1 cellular context compared by ENCODE assay signal in genomic region chr1:35505911-35506798, GRCh38.
TF ChIP-seq lines count a peak whose summit lies in the region.

No MANE protein-coding gene starts in this region.

TF ChIP-seq in WTC11, 78 proteins besides CTCF, POLR2A, EP300 and RAD21 (continued from another document):
- TF ChIP-seq PRDM15 (CRISPR knock-in tag; IDR thresholded peaks at IDR 0.05) = no peak
- no peak for TF ChIP-seq CBFB (CRISPR knock-in tag; IDR thresholded peaks at IDR 0.05; ENCODE audit: low read depth)
- TF ChIP-seq GABPB1 (CRISPR knock-in tag; IDR thresholded peaks at IDR 0.05) = no peak
- TF ChIP-seq ZNF416 (CRISPR knock-in tag; IDR thresholded peaks at IDR 0.05) = no peak
- TF ChIP-seq, protein P1, sequence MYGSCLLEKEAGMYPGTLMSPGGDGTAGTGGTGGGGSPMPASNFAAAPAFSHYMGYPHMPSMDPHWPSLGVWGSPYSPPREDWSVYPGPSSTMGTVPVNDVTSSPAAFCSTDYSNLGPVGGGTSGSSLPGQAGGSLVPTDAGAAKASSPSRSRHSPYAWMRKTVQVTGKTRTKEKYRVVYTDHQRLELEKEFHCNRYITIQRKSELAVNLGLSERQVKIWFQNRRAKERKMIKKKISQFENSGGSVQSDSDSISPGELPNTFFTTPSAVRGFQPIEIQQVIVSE (CRISPR knock-in tag; IDR thresholded peaks at IDR 0.05; ENCODE audit: borderline replicate concordance) = no peak
- TF ChIP-seq ZNF532 (CRISPR knock-in tag; IDR thresholded peaks at IDR 0.05; ENCODE audit: borderline replicate concordance) = no peak
- TF ChIP-seq, protein P2, sequence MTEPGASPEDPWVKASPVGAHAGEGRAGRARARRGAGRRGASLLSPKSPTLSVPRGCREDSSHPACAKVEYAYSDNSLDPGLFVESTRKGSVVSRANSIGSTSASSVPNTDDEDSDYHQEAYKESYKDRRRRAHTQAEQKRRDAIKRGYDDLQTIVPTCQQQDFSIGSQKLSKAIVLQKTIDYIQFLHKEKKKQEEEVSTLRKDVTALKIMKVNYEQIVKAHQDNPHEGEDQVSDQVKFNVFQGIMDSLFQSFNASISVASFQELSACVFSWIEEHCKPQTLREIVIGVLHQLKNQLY (CRISPR knock-in tag; IDR thresholded peaks at IDR 0.05) = no peak
